23 cellular contexts compared by ENCODE assay signal in genomic region chr9:100515578-100516494, GRCh38. TPM values are rescaled to one million over a fixed set of nuclear protein-coding genes. Genes with fewer than 3 reads are reported as not detected.
DNase-seq lines count a peak whose midpoint lies in the region; ATAC-seq, FAIRE-seq and TF ChIP-seq lines count a peak whose summit lies in the region.
"Had no signal": no experiment of that assay in that cellular context is flagged by ENCODE, and none has a peak within 500 bp of the region (broad histone marks: within the 10 kb centered on the region; RNA-seq: fewer than 3 reads in every experiment).

No MANE protein-coding gene starts in this region.

- TF ChIP-seq EP300 in A549 (IDR thresholded peaks at IDR 0.05) (no peak), HepG2 (IDR thresholded peaks at IDR 0.05; ENCODE audit: low read depth in 2 of 2, low read length in 2 of 2) (no peak), HepG2 (CRISPR knock-in tag; IDR thresholded peaks at IDR 0.05; ENCODE audit: borderline replicate concordance) (no peak), ovary (IDR thresholded peaks at IDR 0.05) (no peak)

- H3K27ac ChIP-seq in A549 (peak overlapping the region; percentile 20 to 24; a peak in 2 of 6 replicates), HepG2 (ENCODE audit: extremely low read length, insufficient read depth, low read length) (no peak overlapping the region), ovary (no peak overlapping the region)
- H3K27ac ChIP-seq: heart left ventricle, SK-N-MC, upper lobe of left lung had no signal

- TF ChIP-seq CTCF in A549 (IDR thresholded peaks at IDR 0.05) (no peak), choroid plexus epithelial cell (conservative IDR thresholded peaks at IDR 0.05; ENCODE audit: low read depth, low read length) (no peak), HepG2 (CRISPR knock-in tag; IDR thresholded peaks at IDR 0.05) (no peak), BE2C (IDR thresholded peaks at IDR 0.05; ENCODE audit: low read depth, low read length) (no peak), ovary (IDR thresholded peaks at IDR 0.05) (no peak)

- ATAC-seq in A549 (peak in 1 of 2 experiments; percentile 54; a peak in 3 of 6 replicates), HepG2 (peak; percentile 72)
- ATAC-seq: activated naive CD4-positive, alpha-beta T cell treated with anti-CD3 and anti-CD28 coated beads, Interleukin-2, amount 50 U/mL, for 72 hours; CD8-positive, alpha-beta T cell; heart left ventricle; mucosa of descending colon; stimulated activated memory B cell treated with anti-CD40 and anti-IgM and Interleukin-4, amounts not matched to agents 10 μg/mL and 1 μg/mL and 100 μg/mL, for 72 hours had no signal

- no peaks in the 10 kb centered on the region for H3K36me3 ChIP-seq in HepG2 (replicated peaks in 1 of 2; ENCODE audit: control insufficient read depth in 1 of 2, insufficient read depth in 2 of 2, low read length in 2 of 2)
- H3K36me3 ChIP-seq in BE2C: no peaks in the 10 kb centered on the region; the same call in 1 of the 2 replicates
- no peaks in the 10 kb centered on the region for H3K36me3 ChIP-seq in ovary
- H3K36me3 ChIP-seq: heart left ventricle, upper lobe of left lung had no signal

- H3K9me3 ChIP-seq in A549 (no peaks in the 10 kb centered on the region), HepG2 (ENCODE audit: low read length) (no peaks in the 10 kb centered on the region), BE2C (no peaks in the 10 kb centered on the region), ovary (no peaks in the 10 kb centered on the region)
- H3K9me3 ChIP-seq: heart left ventricle, mucosa of descending colon, upper lobe of left lung had no signal

- no peaks in the 10 kb centered on the region for H3K27me3 ChIP-seq in HepG2 (ENCODE audit: control insufficient read depth in 1 of 2, insufficient read depth in 2 of 2, low read length in 2 of 2)
- no peaks in the 10 kb centered on the region for H3K27me3 ChIP-seq in BE2C
- H3K27me3 ChIP-seq in ovary: no peaks in the 10 kb centered on the region
- H3K27me3 ChIP-seq: heart left ventricle, upper lobe of left lung had no signal

- CTCF ChIA-PET in A549 (lab: Yijun Ruan, JAX): interaction anchor here (0.9 kb wide), 1 partner anchor 65 kb away, joined by 3 read pairs; no protein-coding TSS in a partner anchor
- CTCF ChIA-PET in HepG2 (lab: Yijun Ruan, JAX; ENCODE audit: low intra/inter-chr PET ratio, low total read pairs): no interaction called here

- DNase-seq in A549 (ENCODE audit: low read depth in 1 of 2, low spot score in 1 of 2): peak in 1 of 2 experiments; percentile 31
- DNase-seq in M059J (ENCODE audit: low read depth): peak; percentile 17
- DNase-seq in choroid plexus epithelial cell (ENCODE audit: low read depth): peak; percentile 85
- no peak for DNase-seq in HepG2 (ENCODE audit: low spot score)
- DNase-seq in BE2C: no peak
- no peak for DNase-seq in H4 (ENCODE audit: low spot score)
- no peak for DNase-seq in ovary
- DNase-seq in pons (ENCODE audit: low spot score): no peak
- DNase-seq: activated CD4-positive, alpha-beta T cell treated with anti-CD3 and anti-CD28 coated beads, Interleukin-2, amount 50 U/mL, for 1 hour; activated T-cell treated with anti-CD3 and anti-CD28 coated beads for 4 hours; CD8-positive, alpha-beta T cell; central memory CD4-positive, alpha-beta T cell; heart left ventricle; mucosa of descending colon; NCI-H1436 treated with DMSO at 0.1 percent for 48 hours; NCI-H524 treated with DMSO at 0.1 percent for 48 hours; upper lobe of left lung had no signal

- no peak for FAIRE-seq in A549 (lab: Jason Lieb, UNC)
- FAIRE-seq in HepG2 (lab: Jason Lieb, UNC): no peak
- FAIRE-seq: GM12892, keratinocyte, TTC549 had no signal

- no peak overlapping the region for H3K9ac ChIP-seq in HepG2 (ENCODE audit: insufficient read depth, low read depth, low read length)

- no peaks in the 10 kb centered on the region for H4K20me1 ChIP-seq in HepG2 (ENCODE audit: insufficient read depth, low read length)

- in situ Hi-C loops in HepG2 (cut with HindIII; ENCODE audit: extremely low pct_ligation_motif_present, low pct_unique_long_range_greater_than_20kb): no loop called here

- H3K4me2 ChIP-seq in A549: peak overlapping the region; percentile 67
- H3K4me2 ChIP-seq in HepG2 (ENCODE audit: low read depth, low read length): 0 out of 2 replicates have a peak overlapping the region, but pooled peaks have one; percentile 1

- WGBS in A549 (ENCODE audit: missing lambda C conversion rate): 51% methylated on average over 6 of the region's 6 CpGs
- WGBS in HepG2 (ENCODE audit: low lambda C conversion rate): 27% methylated on average over 6 of the region's 6 CpGs
- WGBS in ovary, 3 donors: 31 to 47% (median 33%) methylated on average over 6 of the region's 6 CpGs

- POLR2A ChIA-PET in A549 (lab: Yijun Ruan, JAX) (no interaction called here), HepG2 (lab: Yijun Ruan, JAX) (no interaction called here)

- TF ChIP-seq POLR2A in A549 (IDR thresholded peaks at IDR 0.05; ENCODE audit: low read length): no peak
- TF ChIP-seq POLR2A in HepG2 (IDR thresholded peaks at IDR 0.05; ENCODE audit: insufficient read depth in 1 of 2, low read depth in 2 of 2, low read length in 2 of 2): no peak
- no peak for TF ChIP-seq POLR2A in ovary (IDR thresholded peaks at IDR 0.05)

- H3K4me3 ChIP-seq in A549: no peak overlapping the region
- H3K4me3 ChIP-seq in choroid plexus epithelial cell (ENCODE audit: low read depth, low read length): no peak overlapping the region
- no peak overlapping the region for H3K4me3 ChIP-seq in HepG2 (replicated peaks in 1 of 3; ENCODE audit: insufficient read depth in 1 of 3, low read depth in 2 of 3, low read length in 3 of 3)
- H3K4me3 ChIP-seq in BE2C (ENCODE audit: low read depth, low read length): no peak overlapping the region
- H3K4me3 ChIP-seq in ovary: no peak overlapping the region
- H3K4me3 ChIP-seq: heart left ventricle, mucosa of descending colon, SK-N-MC, upper lobe of left lung had no signal

- TF ChIP-seq RAD21 in A549 (conservative IDR thresholded peaks at IDR 0.05 in 1 of 2, IDR thresholded peaks at IDR 0.05 in 1 of 2): no peak
- no peak for TF ChIP-seq RAD21 in HepG2 (CRISPR knock-in tag; IDR thresholded peaks at IDR 0.05)

- H3K79me2 ChIP-seq in HepG2 (ENCODE audit: insufficient read depth, low read length): no peaks in the 10 kb centered on the region

- intact Hi-C loops in HepG2 (cut with micrococcal nuclease; ENCODE audit: unreplicated experiment) (no loop called here), ovary (cut with DNase I) (no loop called here)

- H3K4me1 ChIP-seq in A549 (peaks cover 14% of the 10 kb centered on the region), HepG2 (ENCODE audit: insufficient read depth, low read length) (peaks cover 16% of the 10 kb centered on the region), BE2C (no peaks in the 10 kb centered on the region), ovary (ENCODE audit: insufficient read depth) (no peaks in the 10 kb centered on the region)
- H3K4me1 ChIP-seq: heart left ventricle, upper lobe of left lung had no signal

- BruUV-seq in HepG2 (replicated peaks; lab: Mats Ljungman, UMichigan): no TSS peak

- H2AFZ ChIP-seq in HepG2 (ENCODE audit: low read length): no peak overlapping the region

TF ChIP-seq in A549, 52 proteins besides CTCF, POLR2A, EP300 and RAD21 (continues in another document):
- TF ChIP-seq ZSCAN20 (CRISPR knock-in tag; IDR thresholded peaks at IDR 0.05) (no peak), CEBPB (IDR thresholded peaks at IDR 0.05) (peak in 1 of 2 experiments; percentile 90; a peak in 3 of 4 replicates), CHD2 (IDR thresholded peaks at IDR 0.05; ENCODE audit: low read length, partially characterized antibody) (no peak), EHF (CRISPR knock-in tag; IDR thresholded peaks at IDR 0.05) (no peak)

TF ChIP-seq in HepG2, 621 proteins besides CTCF, POLR2A, EP300 and RAD21 (continues in another document):
- TF ChIP-seq KAT8 (CRISPR knock-in tag; IDR thresholded peaks at IDR 0.05): no peak

RNA-seq across cellular contexts. Expression of gene TMEFF1, which starts 42.9 kb away (rescaled TPM):
- polyA plus RNA-seq in A549 (2011; rRNA removed) (0.09 and 0.31 TPM in 2 replicates), A549 (2017; fragmentation: RNase III; extraction: RNeasy Plus Mini Kit Qiagen cat#74134 plus additional on column Dnase treatment) (0.37 to 0.65 TPM (median 0.61 TPM) in 3 replicates), HepG2 (2011; rRNA removed) (0.87 and 1.1 TPM in 2 replicates), ovary (under 1 TPM; 0.10 to 0.57 TPM)
- 0.48 and 0.88 TPM in 2 replicates for polyA plus RNA-seq in A549 (2012; cell fraction: cytosol; rRNA removed)
- 0.26 and 0.32 TPM in 2 replicates for polyA plus RNA-seq in A549 (2012; cell fraction: nucleus; rRNA removed)
- polyA minus RNA-seq in A549 (2011; rRNA and poly(A)+ RNA removed): 0.10 and 0.21 TPM in 2 replicates
- total RNA-seq in M059J (2014; rRNA removed; shearing (Covaris generic)): 0.05 and 4.0 TPM in 2 replicates
- total RNA-seq in HepG2 (2016; rRNA removed; fragmentation: Illumina TruSeq; extraction: Trizol) (1.3 and 1.9 TPM in 2 replicates), ovary (1 to 10 TPM in 1 of 7 donors, under 1 TPM in 4, not detected in 2; 0.74 to 1.2 (median 0.94) TPM)
- total RNA-seq in HepG2 (2016; cell fraction: cytosol; rRNA removed; fragmentation: Illumina TruSeq; extraction: Trizol; ENCODE audit: low read depth): 0.62 and 1.0 TPM in 2 replicates
- total RNA-seq in HepG2 (2016; cell fraction: insoluble cytoplasmic fraction; rRNA removed; fragmentation: Illumina TruSeq; extraction: Trizol): 1.7 and 2.0 TPM in 2 replicates
- 1.5 and 1.8 TPM in 2 replicates for total RNA-seq in HepG2 (2016; cell fraction: membrane; rRNA removed; fragmentation: Illumina TruSeq; extraction: Trizol)
- total RNA-seq in HepG2 (2016; cell fraction: nucleus; rRNA removed; fragmentation: Illumina TruSeq; extraction: Trizol): 0.99 and 1.3 TPM in 2 replicates
- 0.75 and 2.2 TPM in 2 replicates for polyA plus RNA-seq in HepG2 (2011; cell fraction: cytosol; rRNA removed)
- polyA plus RNA-seq in HepG2 (2011; cell fraction: nucleus; rRNA removed): 0.47 and 1.4 TPM in 2 replicates
- 0.43 and 1.2 TPM in 2 replicates for polyA plus RNA-seq in HepG2 (2012)
- polyA plus RNA-seq in HepG2 (2016; cell fraction: cytosol; fragmentation: Illumina TruSeq; extraction: Trizol; ENCODE audit: low read depth): 0.35 and 0.36 TPM in 2 replicates
- 0.38 and 1.4 TPM in 2 replicates for polyA plus RNA-seq in HepG2 (2016; cell fraction: insoluble cytoplasmic fraction; fragmentation: Illumina TruSeq; extraction: Trizol; ENCODE audit: low read depth)
- polyA plus RNA-seq in HepG2 (2016; cell fraction: membrane; fragmentation: Illumina TruSeq; extraction: Trizol; ENCODE audit: low read depth): 0.78 and 1.4 TPM in 2 replicates
- polyA plus RNA-seq in HepG2 (2016; cell fraction: nucleus; fragmentation: Illumina TruSeq; extraction: Trizol; ENCODE audit: insufficient read depth, low read depth): 2.2 and 2.9 TPM in 2 replicates
- polyA minus RNA-seq in HepG2 (2011; rRNA and poly(A)+ RNA removed; ENCODE audit: low replicate concordance): 0.32 TPM in 1 of 2 replicates, not detected in the other
- 1.8 and 2.4 TPM in 2 replicates for polyA minus RNA-seq in HepG2 (2011; cell fraction: cytosol; rRNA and poly(A)+ RNA removed)
- 1.5 and 2.5 TPM in 2 replicates for polyA minus RNA-seq in HepG2 (2011; cell fraction: nucleus; rRNA and poly(A)+ RNA removed)
- 0.63 TPM for polyA plus RNA-seq in BE2C (2012; ENCODE audit: insufficient read depth, insufficient read length, low read depth)
- 0.31 and 1.2 TPM in 2 replicates for total RNA-seq in H4 (2014; rRNA removed; shearing (Covaris generic))
- total RNA-seq: CD8-positive, alpha-beta T cell had no signal
- polyA plus RNA-seq: keratinocyte had no signal

Comparison
In these comparisons a context has a peak if more than half of its experiments do, and no peak if none do; other contexts are left out.
1. DNase-seq: peak in M059J (single experiment) and choroid plexus epithelial cell (single experiment); none in HepG2 (single experiment), BE2C (single experiment), H4 (single experiment), ovary (0 of 5) and pons (single experiment).
2. H3K27ac ChIP-seq: peak in A549 (2 of 2); none in HepG2 (single experiment) and ovary (0 of 2).